ENCODE assay signal across 14 cellular contexts in the genomic region with DNA sequence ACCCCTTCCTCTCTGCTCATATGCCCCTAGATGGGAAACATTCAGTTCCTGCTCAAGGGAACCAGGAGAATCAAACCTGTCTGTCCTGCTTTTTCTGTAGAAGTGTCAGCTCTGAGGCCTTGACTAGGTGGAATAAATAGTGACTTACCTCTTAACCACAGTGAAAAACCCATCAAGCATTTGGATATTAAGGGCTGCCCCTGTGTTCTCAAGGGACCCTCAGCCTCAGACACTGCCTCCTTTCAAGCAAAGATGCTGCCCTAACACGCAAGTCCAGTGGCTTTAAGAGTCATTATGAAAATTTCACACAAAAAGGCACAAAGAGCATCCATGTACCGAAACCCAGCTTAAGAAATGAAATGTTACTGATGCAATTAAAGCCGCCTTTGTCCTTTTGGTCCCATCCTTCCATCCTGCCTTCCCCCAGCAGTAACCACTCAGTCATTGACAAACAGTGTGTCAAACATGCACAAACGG.
DNase-seq lines count a peak whose midpoint lies in the region; ATAC-seq and TF ChIP-seq lines count a peak whose summit lies in the region.
"Had no signal": no experiment of that assay in that cellular context is flagged by ENCODE, and none has a peak within 500 bp of the region (broad histone marks: within the 10 kb centered on the region; RNA-seq: fewer than 3 reads in every experiment).

No MANE protein-coding gene starts in this region.

- H3K4me1 ChIP-seq in sigmoid colon: no peaks in the 10 kb centered on the region
- H3K4me1 ChIP-seq: gastroesophageal sphincter had no signal

- H3K4me3 ChIP-seq in sigmoid colon: no peak overlapping the region
- no peak overlapping the region for H3K4me3 ChIP-seq in foreskin fibroblast (ENCODE audit: low read depth in 1 of 2, low read length in 2 of 2)
- H3K4me3 ChIP-seq: coronary artery, gastroesophageal sphincter, K562 had no signal

- peaks cover 74% of the 10 kb centered on the region for H3K4me1 Mint-ChIP-seq in endothelial cell (ENCODE audit: unreplicated experiment)
- H3K4me1 Mint-ChIP-seq in type B pancreatic cell (ENCODE audit: unreplicated experiment): peaks cover 56% of the 10 kb centered on the region

- TF ChIP-seq CTCF in endothelial cell (IDR thresholded peaks at IDR 0.05; ENCODE audit: unreplicated experiment) (no peak), type B pancreatic cell (conservative IDR thresholded peaks at IDR 0.05) (no peak), sigmoid colon (IDR thresholded peaks at IDR 0.05) (no peak), foreskin fibroblast (IDR thresholded peaks at IDR 0.05; ENCODE audit: low read depth, low read length) (no peak)

- WGBS in sigmoid colon, 2 donors: 84 to 94% methylated on average over 4 of the region's 4 CpGs

- H3K27me3 ChIP-seq in sigmoid colon: no peaks in the 10 kb centered on the region
- H3K27me3 ChIP-seq: gastroesophageal sphincter had no signal

- TF ChIP-seq EP300 in sigmoid colon (IDR thresholded peaks at IDR 0.05): no peak

- H3K36me3 ChIP-seq in sigmoid colon: no peaks in the 10 kb centered on the region
- H3K36me3 ChIP-seq: gastroesophageal sphincter had no signal

- H3K36me3 Mint-ChIP-seq in endothelial cell (ENCODE audit: low read depth, unreplicated experiment) (no peaks in the 10 kb centered on the region), type B pancreatic cell (peaks cover 6% of the 10 kb centered on the region)
- H3K36me3 Mint-ChIP-seq: activated naive CD4-positive, alpha-beta T cell treated with anti-CD3 and anti-CD28 coated beads, Interleukin-2, amount 50 U/mL, for 72 hours had no signal

- ATAC-seq in GM18909 (IDR thresholded peaks at IDR 0.05; ENCODE audit: poor library complexity, unreplicated experiment) (peak; percentile 59), HG02852 (IDR thresholded peaks at IDR 0.05; ENCODE audit: unreplicated experiment) (peak; percentile 68)
- ATAC-seq: activated CD8-positive, alpha-beta T cell treated with anti-CD3 and anti-CD28 coated beads for 36 hours; K562 had no signal

- H3K9me3 Mint-ChIP-seq in endothelial cell (ENCODE audit: unreplicated experiment) (no peaks in the 10 kb centered on the region), type B pancreatic cell (no peaks in the 10 kb centered on the region)
- H3K9me3 Mint-ChIP-seq: activated CD8-positive, alpha-beta T cell treated with anti-CD3 and anti-CD28 coated beads for 36 hours; activated naive CD4-positive, alpha-beta T cell treated with anti-CD3 and anti-CD28 coated beads, Interleukin-2, amount 50 U/mL, for 72 hours; T-helper 1 cell treated with Interleukin-12 subunit alpha and Interleukin-12 subunit beta and Interleukin-4 antibody, amounts not matched to agents 30 μg/mL and 1 μg/mL, for 36 hours had no signal

- H3K27ac Mint-ChIP-seq in endothelial cell (ENCODE audit: unreplicated experiment) (peak overlapping the region; percentile 96), type B pancreatic cell (peak overlapping the region; percentile 80)
- H3K27ac Mint-ChIP-seq: activated CD8-positive, alpha-beta T cell treated with anti-CD3 and anti-CD28 coated beads for 36 hours; T-helper 1 cell treated with Interleukin-12 subunit alpha and Interleukin-12 subunit beta and Interleukin-4 antibody, amounts not matched to agents 30 μg/mL and 1 μg/mL, for 36 hours had no signal

- no peak for TF ChIP-seq POLR2A in sigmoid colon (IDR thresholded peaks at IDR 0.05)

- peaks cover 2% of the 10 kb centered on the region for H3K27me3 Mint-ChIP-seq in endothelial cell (ENCODE audit: unreplicated experiment)
- H3K27me3 Mint-ChIP-seq in type B pancreatic cell: no peaks in the 10 kb centered on the region
- H3K27me3 Mint-ChIP-seq: activated CD8-positive, alpha-beta T cell treated with anti-CD3 and anti-CD28 coated beads for 36 hours had no signal

- H3K9me3 ChIP-seq in sigmoid colon: no peaks in the 10 kb centered on the region
- H3K9me3 ChIP-seq: gastroesophageal sphincter had no signal

- no peak for DNase-seq in endothelial cell (ENCODE audit: low spot score)
- no peak for DNase-seq in type B pancreatic cell (ENCODE audit: extremely low spot score, unreplicated experiment)
- DNase-seq in sigmoid colon: no peak
- DNase-seq in foreskin fibroblast: no peak
- DNase-seq in DMS53 treated with DMSO at 0.1 percent for 48 hours (lab: John Stamatoyannopoulos, UW; ENCODE audit: unreplicated experiment): no peak
- DNase-seq: activated CD8-positive, alpha-beta T cell treated with anti-CD3 and anti-CD28 coated beads for 36 hours; NCI-H187 treated with DMSO at 0.1 percent for 48 hours had no signal

- no peak overlapping the region for H3K27ac ChIP-seq in sigmoid colon
- H3K27ac ChIP-seq: coronary artery had no signal

- intact Hi-C loops in sigmoid colon (cut with DNase I): no loop called here

- H3K4me3 Mint-ChIP-seq in endothelial cell (ENCODE audit: unreplicated experiment) (peak overlapping the region; percentile 12), type B pancreatic cell (peak overlapping the region; percentile 14)
- H3K4me3 Mint-ChIP-seq: activated CD8-positive, alpha-beta T cell treated with anti-CD3 and anti-CD28 coated beads for 36 hours; T-helper 1 cell treated with Interleukin-12 subunit alpha and Interleukin-12 subunit beta and Interleukin-4 antibody, amounts not matched to agents 30 μg/mL and 1 μg/mL, for 36 hours had no signal
